20 cellular contexts compared by ENCODE assay signal in genomic region chr6:52825900-52826459, GRCh38. TPM values are rescaled to one million over a fixed set of nuclear protein-coding genes. Genes with fewer than 3 reads are reported as not detected.
"Had no signal": no experiment of that assay in that cellular context is flagged by ENCODE, and none has a peak within 500 bp of the region (broad histone marks: within the 10 kb centered on the region; RNA-seq: fewer than 3 reads in every experiment).

No MANE protein-coding gene starts in this region.

RNA-seq across cellular contexts. Expression of gene GSTA5, which starts 14.6 kb away (rescaled TPM):
- total RNA-seq: activated naive CD4-positive, alpha-beta T cell treated with anti-CD3 and anti-CD28 coated beads for 36 hours; activated naive CD4-positive, alpha-beta T cell treated with anti-CD3 and anti-CD28 coated beads, Interleukin-2, amount 50 U/mL, for 72 hours; activated naive CD8-positive, alpha-beta T cell treated with anti-CD3 and anti-CD28 coated beads for 36 hours; activated naive CD8-positive, alpha-beta T cell treated with anti-CD3 and anti-CD28 coated beads, Interleukin-2, amount 10 ng/mL, durations not matched to agents 7 days and 5 days; activated T-cell treated with anti-CD3 and anti-CD28 coated beads, Interleukin-2, amount 50 U/mL, for 4 hours; activated T-cell treated with anti-CD3 and anti-CD28 coated beads, Interleukin-2, amount 50 U/mL, for 72 hours; activated T-helper 1 cell treated with anti-CD3 and anti-CD28 coated beads, Interleukin-12 subunit alpha, Interleukin-12 subunit beta, Interleukin-2, Interleukin-4 antibody, amounts not matched to agents 30 ng/mL and 10 ng/mL and 1 ng/mL, durations not matched to agents 14 hours and 24 hours and 36 hours; activated T-helper 17 cell treated with anti-CD3 and anti-CD28 coated beads, Interleukin-2, amount 50 U/mL, for 72 hours; activated T-helper 2 cell treated with anti-CD3 and anti-CD28 coated beads, Interferon-gamma antibody, Interleukin-2, Interleukin-4, amounts not matched to agents 10 μg/mL and 5 μg/mL and 100 μg/mL, durations not matched to agents 14 hours and 24 hours and 36 hours; adrenal gland; aorta; ascending aorta; astrocyte; body of pancreas; breast epithelium; bronchial epithelial cell; cardiac muscle cell; cardiac septum; cerebellum had no signal
- polyA plus RNA-seq: adipose tissue, adrenal gland, aorta, cardiac muscle cell had no signal

RNA-seq across cellular contexts. Expression of gene GSTA1, which starts 22.4 kb away (rescaled TPM):
- total RNA-seq: activated naive CD4-positive, alpha-beta T cell treated with anti-CD3 and anti-CD28 coated beads for 36 hours; activated naive CD4-positive, alpha-beta T cell treated with anti-CD3 and anti-CD28 coated beads, Interleukin-2, amount 50 U/mL, for 72 hours; activated naive CD8-positive, alpha-beta T cell treated with anti-CD3 and anti-CD28 coated beads for 36 hours; activated naive CD8-positive, alpha-beta T cell treated with anti-CD3 and anti-CD28 coated beads, Interleukin-2, amount 10 ng/mL, durations not matched to agents 7 days and 5 days; activated T-cell treated with anti-CD3 and anti-CD28 coated beads, Interleukin-2, amount 50 U/mL, for 72 hours; activated T-helper 1 cell treated with anti-CD3 and anti-CD28 coated beads, Interleukin-12 subunit alpha, Interleukin-12 subunit beta, Interleukin-2, Interleukin-4 antibody, amounts not matched to agents 30 ng/mL and 10 ng/mL and 1 ng/mL, durations not matched to agents 14 hours and 24 hours and 36 hours; activated T-helper 17 cell treated with anti-CD3 and anti-CD28 coated beads, Interleukin-2, amount 50 U/mL, for 72 hours; activated T-helper 2 cell treated with anti-CD3 and anti-CD28 coated beads, Interferon-gamma antibody, Interleukin-2, Interleukin-4, amounts not matched to agents 10 μg/mL and 5 μg/mL and 100 μg/mL, durations not matched to agents 14 hours and 24 hours and 36 hours; bronchial epithelial cell; cardiac muscle cell; cardiac septum; cerebellum had no signal
